25 cellular contexts compared by ENCODE assay signal in genomic region chr4:70761276-70761816, GRCh38.
"Had no signal": no experiment of that assay in that cellular context is flagged by ENCODE, and none has a peak within 500 bp of the region (broad histone marks: within the 10 kb centered on the region; RNA-seq: fewer than 3 reads in every experiment).

No MANE protein-coding gene starts in this region.

- H3K27ac ChIP-seq: gastrocnemius medialis, left ventricle myocardium inferior, neutrophil, pancreas, thyroid gland had no signal

- H3K27me3 Mint-ChIP-seq: activated B cell treated with CpG ODN at 0.5 μM for 24 hours; activated CD4-positive, alpha-beta T cell treated with anti-CD3 and anti-CD28 coated beads for 36 hours; activated naive CD4-positive, alpha-beta T cell treated with anti-CD3 and anti-CD28 coated beads, Interleukin-2, amount 10 ng/mL, durations not matched to agents 7 days and 5 days; brain; stimulated activated naive CD8-positive, alpha-beta T cell treated with anti-CD3 and anti-CD28 coated beads, Interleukin-15, Interleukin-2, amounts not matched to agents 100 ng/mL and 50 ng/mL, for 24 hours had no signal

- H3K36me3 ChIP-seq: neutrophil had no signal

- FAIRE-seq: pancreas had no signal

- H3K4me1 ChIP-seq: gastrocnemius medialis, pancreas had no signal

- DNase-seq: activated B cell treated with CpG ODN at 0.5 μM for 24 hours; activated CD4-positive, alpha-beta T cell treated with anti-CD3 and anti-CD28 coated beads for 36 hours; activated CD4-positive, alpha-beta T cell treated with anti-CD3 and anti-CD28 coated beads, Interleukin-2, amount 50 U/mL, for 48 hours; activated CD8-positive, alpha-beta memory T cell treated with anti-CD3 and anti-CD28 coated beads, Interleukin-2, amount 50 U/mL, for 48 hours; activated effector memory CD4-positive, alpha-beta T cell treated with Interleukin-2 at 50 U/mL for 16 hours; activated naive CD4-positive, alpha-beta T cell treated with anti-CD3 and anti-CD28 coated beads, Interleukin-2, amount 10 ng/mL, durations not matched to agents 7 days and 5 days; activated T-cell treated with anti-CD3 and anti-CD28 coated beads, Interleukin-2, amount 50 U/mL, for 72 hours; anterior cingulate cortex; caudate nucleus; dermis blood vessel endothelial cell; effector CD8-positive, alpha-beta T cell; gastrocnemius medialis; hippocampal formation; kidney glomerular epithelial cell; left ventricle myocardium inferior; pancreas; right cardiac atrium; stimulated activated CD4-positive, alpha-beta T cell treated with anti-CD3 and anti-CD28 coated beads, Interleukin-12 subunit alpha, Interleukin-12 subunit beta, amount 100 ng/mL, for 4 hours; substantia nigra; T-helper 9 cell; thyroid gland had no signal

- ATAC-seq: activated CD4-positive, alpha-beta T cell treated with anti-CD3 and anti-CD28 coated beads for 36 hours; activated T-cell treated with anti-CD3 and anti-CD28 coated beads, Interleukin-2, amount 50 U/mL, for 72 hours; gastrocnemius medialis; pancreas had no signal

- H3K27ac Mint-ChIP-seq: activated B cell treated with CpG ODN at 0.5 μM for 24 hours; activated CD4-positive, alpha-beta T cell treated with anti-CD3 and anti-CD28 coated beads for 36 hours; activated naive CD4-positive, alpha-beta T cell treated with anti-CD3 and anti-CD28 coated beads, Interleukin-2, amount 10 ng/mL, durations not matched to agents 7 days and 5 days; activated T-cell treated with anti-CD3 and anti-CD28 coated beads, Interleukin-2, amount 50 U/mL, for 72 hours; nephron; stimulated activated naive CD8-positive, alpha-beta T cell treated with anti-CD3 and anti-CD28 coated beads, Interleukin-15, Interleukin-2, amounts not matched to agents 100 ng/mL and 50 ng/mL, for 24 hours had no signal

- H3K9me3 ChIP-seq: gastrocnemius medialis, left ventricle myocardium inferior, neutrophil, pancreas, thyroid gland had no signal

- H3K4me3 Mint-ChIP-seq: activated B cell treated with CpG ODN at 0.5 μM for 24 hours; activated CD4-positive, alpha-beta T cell treated with anti-CD3 and anti-CD28 coated beads for 36 hours; activated naive CD4-positive, alpha-beta T cell treated with anti-CD3 and anti-CD28 coated beads, Interleukin-2, amount 10 ng/mL, durations not matched to agents 7 days and 5 days; activated T-cell treated with anti-CD3 and anti-CD28 coated beads, Interleukin-2, amount 50 U/mL, for 72 hours; brain; nephron; stimulated activated naive CD8-positive, alpha-beta T cell treated with anti-CD3 and anti-CD28 coated beads, Interleukin-15, Interleukin-2, amounts not matched to agents 100 ng/mL and 50 ng/mL, for 24 hours had no signal

- H3K27me3 ChIP-seq: gastrocnemius medialis, neutrophil, pancreas, thyroid gland had no signal

- H3K9me3 Mint-ChIP-seq: activated B cell treated with CpG ODN at 0.5 μM for 24 hours; activated naive CD4-positive, alpha-beta T cell treated with anti-CD3 and anti-CD28 coated beads, Interleukin-2, amount 10 ng/mL, durations not matched to agents 7 days and 5 days; activated T-cell treated with anti-CD3 and anti-CD28 coated beads, Interleukin-2, amount 50 U/mL, for 72 hours; brain; nephron; stimulated activated naive CD8-positive, alpha-beta T cell treated with anti-CD3 and anti-CD28 coated beads, Interleukin-15, Interleukin-2, amounts not matched to agents 100 ng/mL and 50 ng/mL, for 24 hours had no signal

- H3K4me3 ChIP-seq: gastrocnemius medialis, left ventricle myocardium inferior, pancreas, thyroid gland had no signal
